Comparison of ENCODE assay signal across 18 cellular contexts in genomic region chr7:158366916-158367633, GRCh38.
DNase-seq lines count a peak whose midpoint lies in the region; TF ChIP-seq lines count a peak whose summit lies in the region.
"Had no signal": no experiment of that assay in that cellular context is flagged by ENCODE, and none has a peak within 500 bp of the region (broad histone marks: within the 10 kb centered on the region; RNA-seq: fewer than 3 reads in every experiment).

No MANE protein-coding gene starts in this region.

- peak overlapping the region; percentile 53 for H3K4me2 ChIP-seq in neural cell (ENCODE audit: low read length)

- no peak overlapping the region for H3K4me3 ChIP-seq in left ventricle myocardium inferior
- peak overlapping the region; percentile 35 for H3K4me3 ChIP-seq in neural cell (ENCODE audit: low read length)
- H3K4me3 ChIP-seq: Peyer's patch, SJCRH30 had no signal

- H3K36me3 ChIP-seq in left ventricle myocardium inferior (no peaks in the 10 kb centered on the region), neural cell (ENCODE audit: insufficient read depth, low read length) (no peaks in the 10 kb centered on the region)
- H3K36me3 ChIP-seq: Peyer's patch, SJCRH30 had no signal

- H3K27ac ChIP-seq in left ventricle myocardium inferior (replicated peaks): no peak overlapping the region
- peak overlapping the region; percentile 90 for H3K27ac ChIP-seq in neural cell (ENCODE audit: low read length)
- H3K27ac ChIP-seq: C4-2B, Peyer's patch, SJCRH30 had no signal

- H3K9me3 ChIP-seq in left ventricle myocardium inferior (replicated peaks) (no peaks in the 10 kb centered on the region), neural cell (ENCODE audit: low read length) (no peaks in the 10 kb centered on the region)
- H3K9me3 ChIP-seq: Peyer's patch, SJCRH30 had no signal

- H3K4me1 ChIP-seq in left ventricle myocardium inferior: no peaks in the 10 kb centered on the region
- H3K4me1 ChIP-seq: Peyer's patch, SJCRH30 had no signal

- H3F3A ChIP-seq in neural cell (ENCODE audit: insufficient read depth, low read length, poor library complexity, severe bottlenecking): no peaks in the 10 kb centered on the region

- H3K9ac ChIP-seq in neural cell (ENCODE audit: low read length): peak overlapping the region; percentile 64

- no peak for TF ChIP-seq RAD21 in neural cell (conservative IDR thresholded peaks at IDR 0.05)

- intact Hi-C loops in cardiac septum (cut with DNase I): no loop called here
- intact Hi-C loops in left ventricle myocardium inferior (cut with micrococcal nuclease): no loop called here

- TF ChIP-seq EP300 in neural cell (conservative IDR thresholded peaks at IDR 0.05; ENCODE audit: poor library complexity, severe bottlenecking): no peak

- DNase-seq in cardiac septum (ENCODE audit: low spot score): peak; percentile 65
- no peak for DNase-seq in left ventricle myocardium inferior
- peak; percentile 8 for DNase-seq in cerebellum (ENCODE audit: low spot score)
- no peak for DNase-seq in cortex of kidney (lab: John Stamatoyannopoulos, UW)
- no peak for DNase-seq in activated CD4-positive, alpha-beta T cell treated with anti-CD3 and anti-CD28 coated beads, Interleukin-2, amount 50 U/mL, for 48 hours
- DNase-seq in DMS53 (lab: John Stamatoyannopoulos, UW): no peak
- DNase-seq: AML-193, EL, Karpas-422, MV-4-11, NCI-H1105 treated with DMSO at 0.1 percent for 48 hours, NCI-H2029 treated with DMSO at 0.1 percent for 48 hours, NCI-H345, NCI-H774, SJCRH30 had no signal

- H3K27me3 ChIP-seq in left ventricle myocardium inferior (ENCODE audit: low read depth) (peaks cover 31% of the 10 kb centered on the region), neural cell (ENCODE audit: insufficient read depth, low read depth, low read length) (no peaks in the 10 kb centered on the region)
- H3K27me3 ChIP-seq: Peyer's patch had no signal

- TF ChIP-seq CTCF in left ventricle myocardium inferior (IDR thresholded peaks at IDR 0.05; ENCODE audit: borderline replicate concordance) (no peak), neural cell (IDR thresholded peaks at IDR 0.05; ENCODE audit: poor library complexity, severe bottlenecking) (no peak)

- peaks cover 4% of the 10 kb centered on the region for H3K79me2 ChIP-seq in neural cell (replicated peaks; ENCODE audit: insufficient read depth, low read length)

- H3K9me2 ChIP-seq in neural cell (ENCODE audit: insufficient read depth, low read length): no peaks in the 10 kb centered on the region

- H4K20me1 ChIP-seq in neural cell (ENCODE audit: insufficient read depth): no peaks in the 10 kb centered on the region

- H2AFZ ChIP-seq in neural cell (ENCODE audit: low read depth, low read length): no peak overlapping the region

TF ChIP-seq in neural cell, 6 proteins besides CTCF, POLR2A, EP300 and RAD21:
- TF ChIP-seq SMC3 (conservative IDR thresholded peaks at IDR 0.05; ENCODE audit: poor library complexity) (no peak), POLR2AphosphoS5 (IDR thresholded peaks at IDR 0.05) (no peak), MXI1 (conservative IDR thresholded peaks at IDR 0.05; ENCODE audit: poor library complexity, severe bottlenecking) (no peak), REST (IDR thresholded peaks at IDR 0.05; ENCODE audit: borderline replicate concordance) (no peak), EZH2 (IDR thresholded peaks at IDR 0.05; ENCODE audit: borderline replicate concordance, insufficient read depth, low read length, poor library complexity, severe bottlenecking) (no peak), TAF1 (IDR thresholded peaks at IDR 0.05; ENCODE audit: low read depth) (no peak)

Comparison
In these comparisons a context has a peak if more than half of its experiments do, and no peak if none do; other contexts are left out.
1. DNase-seq: peak in cardiac septum (single experiment) and cerebellum (single experiment); none in left ventricle myocardium inferior (single experiment), cortex of kidney (single experiment), activated CD4-positive, alpha-beta T cell treated with anti-CD3 and anti-CD28 coated beads, Interleukin-2, amount 50 U/mL, for 48 hours (0 of 2) and DMS53 (single experiment).